12 cellular contexts compared by ENCODE assay signal in genomic region chr15:80710635-80711553, GRCh38. TPM values are rescaled to one million over a fixed set of nuclear protein-coding genes. Genes with fewer than 3 reads are reported as not detected.
A peak's percentile ranks its signal among the peaks of the same experiment; 100 is the strongest.
DNase-seq lines count a peak whose midpoint lies in the region; ATAC-seq, FAIRE-seq and TF ChIP-seq lines count a peak whose summit lies in the region.
"Had no signal": no experiment of that assay in that cellular context is flagged by ENCODE, and none has a peak within 500 bp of the region (broad histone marks: within the 10 kb centered on the region; RNA-seq: fewer than 3 reads in every experiment).

No MANE protein-coding gene starts in this region.

- no peaks in the 10 kb centered on the region for H3K36me3 ChIP-seq in astrocyte (ENCODE audit: insufficient read depth, low read length)
- H3K36me3 ChIP-seq: esophagus muscularis mucosa, upper lobe of left lung had no signal

- H3K79me2 ChIP-seq in astrocyte (ENCODE audit: insufficient read depth, low read length): peaks cover 45% of the 10 kb centered on the region

- H3K9ac ChIP-seq in astrocyte (ENCODE audit: low read length): no peak overlapping the region

- no peaks in the 10 kb centered on the region for H3K36me3 Mint-ChIP-seq in activated CD4-positive, alpha-beta T cell treated with anti-CD3 and anti-CD28 coated beads, Interleukin-2, amount 10 ng/mL, durations not matched to agents 24 days and 14 days (ENCODE audit: low read depth)
- H3K36me3 Mint-ChIP-seq in astrocyte (ENCODE audit: low read depth, unreplicated experiment) (no peaks in the 10 kb centered on the region), glutamatergic neuron (ENCODE audit: unreplicated experiment) (no peaks in the 10 kb centered on the region)
- H3K36me3 Mint-ChIP-seq: memory B cell had no signal

- H3K9me3 ChIP-seq in astrocyte (ENCODE audit: insufficient read depth, low read depth, low read length): no peaks in the 10 kb centered on the region
- H3K9me3 ChIP-seq: esophagus muscularis mucosa, upper lobe of left lung had no signal

- no peak for ATAC-seq in HG03159 (IDR thresholded peaks at IDR 0.05; ENCODE audit: unreplicated experiment)

- no peak overlapping the region for H3K4me3 ChIP-seq in astrocyte (ENCODE audit: insufficient read depth, low read depth, low read length)
- H3K4me3 ChIP-seq: esophagus muscularis mucosa, upper lobe of left lung had no signal

- FAIRE-seq in astrocyte (lab: Jason Lieb, UNC): no peak

- intact Hi-C loops in activated CD4-positive, alpha-beta T cell treated with anti-CD3 and anti-CD28 coated beads, Interleukin-2, amount 10 ng/mL, durations not matched to agents 24 days and 14 days (cut with micrococcal nuclease): no loop called here

- H2AFZ ChIP-seq in astrocyte (ENCODE audit: low read depth, low read length): no peak overlapping the region

- TF ChIP-seq CTCF in astrocyte (IDR thresholded peaks at IDR 0.05; ENCODE audit: insufficient read depth, low read depth, low read length): no peak
- no peak for TF ChIP-seq CTCF in glutamatergic neuron (IDR thresholded peaks at IDR 0.05; ENCODE audit: partially characterized antibody, unreplicated experiment)

- peak overlapping the region; percentile 34 for H3K27ac Mint-ChIP-seq in activated CD4-positive, alpha-beta T cell treated with anti-CD3 and anti-CD28 coated beads, Interleukin-2, amount 10 ng/mL, durations not matched to agents 24 days and 14 days
- H3K27ac Mint-ChIP-seq in astrocyte (ENCODE audit: unreplicated experiment) (no peak overlapping the region), glutamatergic neuron (ENCODE audit: unreplicated experiment) (no peak overlapping the region)
- H3K27ac Mint-ChIP-seq: memory B cell had no signal

- no peak overlapping the region for H3K4me2 ChIP-seq in astrocyte (ENCODE audit: low read length)

- peaks cover 24% of the 10 kb centered on the region for H3K4me1 Mint-ChIP-seq in activated CD4-positive, alpha-beta T cell treated with anti-CD3 and anti-CD28 coated beads, Interleukin-2, amount 10 ng/mL, durations not matched to agents 24 days and 14 days
- H3K4me1 Mint-ChIP-seq in astrocyte (ENCODE audit: low read depth, unreplicated experiment) (peaks cover 16% of the 10 kb centered on the region), glutamatergic neuron (ENCODE audit: low read depth, unreplicated experiment) (peaks cover 18% of the 10 kb centered on the region)
- H3K4me1 Mint-ChIP-seq: memory B cell had no signal

- H4K20me1 ChIP-seq in astrocyte (ENCODE audit: insufficient read depth, low read length): peaks cover 78% of the 10 kb centered on the region

- no peak overlapping the region for H3K27ac ChIP-seq in astrocyte (ENCODE audit: low read depth, low read length)
- H3K27ac ChIP-seq: esophagus muscularis mucosa had no signal

- no peaks in the 10 kb centered on the region for H3K27me3 ChIP-seq in astrocyte (ENCODE audit: insufficient read depth, low read length)
- H3K27me3 ChIP-seq: esophagus muscularis mucosa, upper lobe of left lung had no signal

- no peaks in the 10 kb centered on the region for H3K9me3 Mint-ChIP-seq in activated CD4-positive, alpha-beta T cell treated with anti-CD3 and anti-CD28 coated beads, Interleukin-2, amount 10 ng/mL, durations not matched to agents 24 days and 14 days
- H3K9me3 Mint-ChIP-seq in astrocyte (ENCODE audit: unreplicated experiment) (peaks cover 3% of the 10 kb centered on the region), glutamatergic neuron (ENCODE audit: unreplicated experiment) (peaks cover 3% of the 10 kb centered on the region)
- H3K9me3 Mint-ChIP-seq: memory B cell had no signal

- H3K27me3 Mint-ChIP-seq in activated CD4-positive, alpha-beta T cell treated with anti-CD3 and anti-CD28 coated beads, Interleukin-2, amount 10 ng/mL, durations not matched to agents 24 days and 14 days: peaks cover 3% of the 10 kb centered on the region
- no peaks in the 10 kb centered on the region for H3K27me3 Mint-ChIP-seq in astrocyte (ENCODE audit: low read depth, unreplicated experiment)
- H3K27me3 Mint-ChIP-seq in glutamatergic neuron (ENCODE audit: unreplicated experiment): no peaks in the 10 kb centered on the region
- H3K27me3 Mint-ChIP-seq: memory B cell had no signal

- no peaks in the 10 kb centered on the region for H3K4me1 ChIP-seq in astrocyte (ENCODE audit: insufficient read depth, low read length)

- DNase-seq in activated CD4-positive, alpha-beta T cell treated with anti-CD3 and anti-CD28 coated beads, Interleukin-2, amount 10 ng/mL, durations not matched to agents 24 days and 14 days: peak; percentile 76
- no peak for DNase-seq in activated CD4-positive, alpha-beta T cell treated with anti-CD3 and anti-CD28 coated beads, Interleukin-2, amount 50 U/mL, for 1 hour
- DNase-seq in M059J (ENCODE audit: low read depth) (peak; percentile 66), astrocyte (ENCODE audit: low read depth) (peak; percentile 41), glutamatergic neuron (no peak), NCI-H187 treated with DMSO at 0.1 percent for 48 hours (lab: John Stamatoyannopoulos, UW) (no peak)
- DNase-seq in stimulated activated CD8-positive, alpha-beta memory T cell treated with anti-CD3 and anti-CD28 coated beads, Interleukin-15, amount 100 ng/mL, for 48 hours (ENCODE audit: low read depth in 2 of 2): peak; percentile 56 to 63
- DNase-seq: NCI-H2171 treated with DMSO at 0.1 percent for 48 hours, upper lobe of left lung had no signal

- no peak overlapping the region for H3K4me3 Mint-ChIP-seq in activated CD4-positive, alpha-beta T cell treated with anti-CD3 and anti-CD28 coated beads, Interleukin-2, amount 10 ng/mL, durations not matched to agents 24 days and 14 days
- H3K4me3 Mint-ChIP-seq in astrocyte (ENCODE audit: unreplicated experiment) (no peak overlapping the region), glutamatergic neuron (ENCODE audit: unreplicated experiment) (no peak overlapping the region)
- H3K4me3 Mint-ChIP-seq: memory B cell had no signal

RNA-seq across cellular contexts. Expression of gene ABHD17C, which starts 15.8 kb away (rescaled TPM):
- 4.1 and 5.3 TPM in 2 replicates for total RNA-seq in activated CD4-positive, alpha-beta T cell treated with anti-CD3 and anti-CD28 coated beads, Interleukin-2, amount 10 ng/mL, durations not matched to agents 24 days and 14 days
- total RNA-seq in M059J (2014; rRNA removed; shearing (Covaris generic)): 3.2 and 7.2 TPM in 2 replicates
- total RNA-seq in astrocyte: 9.5 and 10.2 TPM in 2 replicates
- 6.8 TPM for total RNA-seq in glutamatergic neuron (ENCODE audit: unreplicated experiment)

Comparison
In these comparisons a context has a peak if more than half of its experiments do, and no peak if none do; other contexts are left out.
1. DNase-seq: peak in activated CD4-positive, alpha-beta T cell treated with anti-CD3 and anti-CD28 coated beads, Interleukin-2, amount 10 ng/mL, durations not matched to agents 24 days and 14 days (single experiment), M059J (single experiment), astrocyte (single experiment) and stimulated activated CD8-positive, alpha-beta memory T cell treated with anti-CD3 and anti-CD28 coated beads, Interleukin-15, amount 100 ng/mL, for 48 hours (2 of 2); none in activated CD4-positive, alpha-beta T cell treated with anti-CD3 and anti-CD28 coated beads, Interleukin-2, amount 50 U/mL, for 1 hour (single experiment), glutamatergic neuron (single experiment) and NCI-H187 treated with DMSO at 0.1 percent for 48 hours (single experiment).